In the genomic region with DNA sequence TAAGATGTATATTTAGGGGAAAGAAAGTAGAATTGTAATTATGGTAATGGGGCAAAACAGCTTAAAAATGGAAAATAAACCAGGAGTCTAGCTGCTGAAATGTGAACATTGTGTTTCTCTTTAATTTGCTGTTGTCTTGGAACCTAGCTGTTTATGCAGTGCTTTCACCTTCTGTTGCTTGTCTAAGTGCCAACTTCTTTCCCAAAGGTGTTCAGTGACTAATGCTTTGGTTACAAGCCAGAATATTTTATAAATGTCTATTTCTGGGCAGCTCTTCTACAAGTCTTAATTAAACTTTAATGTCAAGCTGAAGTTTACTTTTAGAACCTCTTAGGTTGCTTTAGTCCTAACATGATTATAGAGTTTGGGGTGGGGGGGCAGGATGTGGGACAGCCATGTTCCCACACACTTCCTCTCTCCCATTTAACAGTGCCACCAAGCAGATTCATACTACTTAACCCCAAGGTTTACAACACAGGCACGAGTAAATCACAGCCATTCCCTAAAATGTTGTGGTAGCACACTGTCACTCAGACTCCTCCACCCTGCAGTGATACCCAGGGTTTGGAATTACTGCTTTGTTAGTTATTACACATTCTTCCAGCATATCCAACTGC, we compare ENCODE assay signal across 9 cellular contexts.
DNase-seq lines count a peak whose midpoint lies in the region; ATAC-seq, FAIRE-seq and TF ChIP-seq lines count a peak whose summit lies in the region.
"Had no signal": no experiment of that assay in that cellular context is flagged by ENCODE, and none has a peak within 500 bp of the region (broad histone marks: within the 10 kb centered on the region; RNA-seq: fewer than 3 reads in every experiment).

No MANE protein-coding gene starts in this region.

- DNase-seq in activated naive CD4-positive, alpha-beta T cell treated with Interleukin-2 at 50 U/mL for 16 hours, result peak; percentile 3
- no peak for DNase-seq in activated naive CD4-positive, alpha-beta T cell treated with anti-CD3 and anti-CD28 coated beads, Interleukin-2, amount 50 U/mL, for 16 hours
- DNase-seq in UCSD-AML1 (lab: John Stamatoyannopoulos, UW; ENCODE audit: unreplicated experiment), result peak; percentile 5
- peak; percentile 20 for DNase-seq in epithelial cell of proximal tubule (ENCODE audit: low read depth)
- DNase-seq in stimulated activated naive CD4-positive, alpha-beta T cell treated with Interleukin-2 at 50 U/mL for 16 hours (lab: John Stamatoyannopoulos, UW), result peak; percentile 1
- DNase-seq in kidney, result no peak
- no peak for DNase-seq in GM12892 (ENCODE audit: insufficient read length)
- DNase-seq: stimulated activated CD4-positive, alpha-beta T cell treated with anti-CD3 and anti-CD28 coated beads, Interleukin-4, amount 100 ng/mL, for 1 hour had no signal

- H3K36me3 ChIP-seq in kidney (ENCODE audit: control insufficient read depth in 1 of 2, insufficient read depth in 2 of 2, low read length in 2 of 2), result no peaks in the 10 kb centered on the region

- no peak for ATAC-seq in GM19395 (IDR thresholded peaks at IDR 0.05; ENCODE audit: unreplicated experiment)

- TF ChIP-seq POLR2A in GM12892 (IDR thresholded peaks at IDR 0.05; ENCODE audit: low read depth, low read length), result no peak

- H3K27ac ChIP-seq in kidney (ENCODE audit: low read depth in 2 of 2, low read length in 2 of 2), result no peak overlapping the region

- no peak for FAIRE-seq in kidney (lab: Jason Lieb, UNC)
- FAIRE-seq in GM12892 (lab: Jason Lieb, UNC), result no peak

- TF ChIP-seq CTCF in epithelial cell of proximal tubule (conservative IDR thresholded peaks at IDR 0.05; ENCODE audit: low read depth, low read length) (no peak), kidney (IDR thresholded peaks at IDR 0.05; ENCODE audit: borderline replicate concordance, extremely low read depth, insufficient read depth) (no peak)

- no peaks in the 10 kb centered on the region for H3K9me3 ChIP-seq in kidney (ENCODE audit: control insufficient read depth in 1 of 2, low read length in 2 of 2)

- intact Hi-C loops in kidney (cut with DNase I), result no loop called here

- no peak overlapping the region for H3K4me3 ChIP-seq in epithelial cell of proximal tubule (ENCODE audit: low read depth, low read length)
- H3K4me3 ChIP-seq in kidney (ENCODE audit: low read length in 2 of 2), result no peak overlapping the region

- H3K9ac ChIP-seq in kidney (ENCODE audit: low read length in 2 of 2), result no peak overlapping the region

- H3K4me1 ChIP-seq in kidney (ENCODE audit: control insufficient read depth in 1 of 2, insufficient read depth in 1 of 2, low read depth in 1 of 2, low read length in 2 of 2), result no peaks in the 10 kb centered on the region

Comparison
In these comparisons a context has a peak if more than half of its experiments do, and no peak if none do; other contexts are left out.
1. DNase-seq: peak in activated naive CD4-positive, alpha-beta T cell treated with Interleukin-2 at 50 U/mL for 16 hours (single experiment), UCSD-AML1 (single experiment), epithelial cell of proximal tubule (single experiment) and stimulated activated naive CD4-positive, alpha-beta T cell treated with Interleukin-2 at 50 U/mL for 16 hours (single experiment); none in activated naive CD4-positive, alpha-beta T cell treated with anti-CD3 and anti-CD28 coated beads, Interleukin-2, amount 50 U/mL, for 16 hours (single experiment), kidney (single experiment) and GM12892 (single experiment).